ENCODE assay signal across 1 cellular context in the genomic region with DNA sequence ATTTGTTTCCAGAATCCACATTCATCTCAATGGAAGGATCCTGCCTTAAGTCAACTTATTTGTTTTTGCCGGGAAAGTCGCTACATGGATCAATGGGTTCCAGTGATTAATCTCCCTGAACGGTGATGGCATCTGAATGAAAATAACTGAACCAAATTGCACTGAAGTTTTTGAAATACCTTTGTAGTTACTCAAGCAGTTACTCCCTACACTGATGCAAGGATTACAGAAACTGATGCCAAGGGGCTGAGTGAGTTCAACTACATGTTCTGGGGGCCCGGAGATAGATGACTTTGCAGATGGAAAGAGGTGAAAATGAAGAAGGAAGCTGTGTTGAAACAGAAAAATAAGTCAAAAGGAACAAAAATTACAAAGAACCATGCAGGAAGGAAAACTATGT.
TF ChIP-seq lines count a peak whose summit lies in the region.

No MANE protein-coding gene starts in this region.

TF ChIP-seq in endothelial cell of umbilical vein, 7 proteins besides CTCF, POLR2A, EP300 and RAD21:
- TF ChIP-seq MYC (IDR thresholded peaks at IDR 0.05; ENCODE audit: low read depth, low read length) (no peak), EZH2 (IDR thresholded peaks at IDR 0.05; ENCODE audit: borderline replicate concordance, low read depth, low read length, severe bottlenecking) (no peak), MAX (IDR thresholded peaks at IDR 0.05; ENCODE audit: insufficient read depth, insufficient read length) (no peak), FOS (IDR thresholded peaks at IDR 0.05; ENCODE audit: borderline replicate concordance, insufficient read depth, low read length) (no peak), GATA2 (IDR thresholded peaks at IDR 0.05; ENCODE audit: insufficient read depth, insufficient read length, low read depth, low read length) (no peak), JUN (IDR thresholded peaks at IDR 0.05; ENCODE audit: borderline replicate concordance, insufficient read depth, insufficient read length, low read depth) (no peak), POLR2AphosphoS5 (IDR thresholded peaks at IDR 0.05; ENCODE audit: insufficient read depth, low read depth, low read length) (no peak)
TF ChIP-seq in endothelial cell of umbilical vein: peak in this region for 0.
